In the genomic region with DNA sequence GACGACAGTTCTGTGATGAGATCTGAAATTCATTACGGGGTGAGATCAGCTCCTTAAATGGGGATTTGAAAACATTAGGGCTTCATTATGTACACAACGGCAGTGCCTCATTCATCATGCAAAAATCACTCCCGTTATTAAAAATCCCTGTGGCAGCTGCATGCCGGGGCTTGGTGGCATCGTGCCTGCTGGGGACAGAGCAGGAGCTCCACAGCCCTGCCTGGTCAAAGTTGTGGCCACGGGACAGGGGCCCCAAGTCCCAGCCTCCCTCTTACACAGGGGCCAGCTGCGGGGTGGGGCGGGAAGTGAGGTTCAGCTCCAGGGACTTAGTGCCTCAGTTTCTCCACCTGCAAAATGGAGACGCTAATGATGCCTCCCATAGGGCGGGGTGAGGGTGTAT, we compare ENCODE assay signal across 2 cellular contexts.
A peak's percentile ranks its signal among the peaks of the same experiment; 100 is the strongest.
TF ChIP-seq lines count a peak whose summit lies in the region.

No MANE protein-coding gene starts in this region.

TF ChIP-seq in A549, 52 proteins besides CTCF, POLR2A, EP300 and RAD21:
- TF ChIP-seq ZNF302 (CRISPR knock-in tag; IDR thresholded peaks at IDR 0.05), result no peak
- no peak for TF ChIP-seq SREBF2 (IDR thresholded peaks at IDR 0.05)
- no peak for TF ChIP-seq PHF8 (IDR thresholded peaks at IDR 0.05; ENCODE audit: borderline replicate concordance, low read depth)
- no peak for TF ChIP-seq RARB (CRISPR knock-in tag; IDR thresholded peaks at IDR 0.05)
- TF ChIP-seq CBX8 (IDR thresholded peaks at IDR 0.05), result no peak
- no peak for TF ChIP-seq NFE2L2 (conservative IDR thresholded peaks at IDR 0.05; ENCODE audit: low read length)
- TF ChIP-seq, protein P1, sequence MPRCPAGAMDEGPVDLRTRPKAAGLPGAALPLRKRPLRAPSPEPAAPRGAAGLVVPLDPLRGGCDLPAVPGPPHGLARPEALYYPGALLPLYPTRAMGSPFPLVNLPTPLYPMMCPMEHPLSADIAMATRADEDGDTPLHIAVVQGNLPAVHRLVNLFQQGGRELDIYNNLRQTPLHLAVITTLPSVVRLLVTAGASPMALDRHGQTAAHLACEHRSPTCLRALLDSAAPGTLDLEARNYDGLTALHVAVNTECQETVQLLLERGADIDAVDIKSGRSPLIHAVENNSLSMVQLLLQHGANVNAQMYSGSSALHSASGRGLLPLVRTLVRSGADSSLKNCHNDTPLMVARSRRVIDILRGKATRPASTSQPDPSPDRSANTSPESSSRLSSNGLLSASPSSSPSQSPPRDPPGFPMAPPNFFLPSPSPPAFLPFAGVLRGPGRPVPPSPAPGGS (IDR thresholded peaks at IDR 0.05), result no peak
- no peak for TF ChIP-seq TP53 (CRISPR knock-in tag; IDR thresholded peaks at IDR 0.05)
- TF ChIP-seq NR3C1 (IDR thresholded peaks at IDR 0.05), result no peak
- TF ChIP-seq FOXS1 (CRISPR knock-in tag; IDR thresholded peaks at IDR 0.05), result no peak
- TF ChIP-seq EHMT2 (IDR thresholded peaks at IDR 0.05; ENCODE audit: low read depth), result no peak

TF ChIP-seq in K562, 482 proteins besides CTCF, POLR2A, EP300 and RAD21:
- TF ChIP-seq POLR2G (IDR thresholded peaks at IDR 0.05; ENCODE audit: low read depth, low read length) (0 out of 2 replicates have a peak, but pooled peaks have one; percentile 24), ZNF583 (CRISPR knock-in tag; IDR thresholded peaks at IDR 0.05) (no peak)
TF ChIP-seq in K562: peak in this region for 1.
